In the genomic region with DNA sequence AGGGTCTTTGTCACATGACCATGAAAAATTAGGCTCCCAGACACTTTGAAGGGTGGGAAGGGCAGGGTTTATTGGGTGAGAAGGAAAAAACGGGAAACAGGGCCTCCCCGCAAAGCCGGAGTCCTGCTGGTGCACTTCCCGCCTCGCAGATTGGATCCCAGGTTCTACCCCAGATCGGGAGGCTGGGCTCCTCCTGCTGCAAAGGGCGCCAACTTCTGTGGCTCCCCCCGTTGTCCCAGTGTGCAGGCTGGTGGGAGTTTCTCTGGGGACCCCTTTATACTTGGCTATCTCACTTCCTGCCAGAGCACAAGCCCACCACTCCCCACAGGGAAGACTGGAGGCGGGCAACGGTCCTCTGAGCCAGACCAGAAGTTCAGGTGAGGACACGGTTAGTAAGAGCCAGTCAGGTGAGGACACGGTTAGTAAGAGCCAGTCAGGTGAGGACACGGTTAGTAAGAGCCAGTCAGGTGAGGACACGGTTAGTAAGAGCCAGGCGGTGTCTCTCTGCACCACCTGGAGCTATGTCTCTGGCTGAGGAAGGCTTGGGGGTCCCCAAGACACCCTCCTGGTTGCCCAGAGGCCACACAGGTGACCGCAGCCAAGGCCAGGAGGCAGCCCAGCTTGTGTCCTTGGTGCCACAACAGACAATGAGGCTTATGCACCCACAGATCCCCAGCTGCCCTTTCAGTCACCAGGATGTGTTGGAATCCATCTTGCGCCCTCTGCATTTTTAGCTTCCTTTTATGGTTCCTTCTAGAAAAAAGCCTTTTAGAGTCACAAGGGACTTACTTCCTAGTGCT, we compare ENCODE assay signal across 1 cellular context.
TF ChIP-seq lines count a peak whose summit lies in the region.

No MANE protein-coding gene starts in this region.

TF ChIP-seq in IMR-90, 13 proteins besides CTCF, POLR2A, EP300 and RAD21 (continued from another document):
- TF ChIP-seq, protein P1, sequence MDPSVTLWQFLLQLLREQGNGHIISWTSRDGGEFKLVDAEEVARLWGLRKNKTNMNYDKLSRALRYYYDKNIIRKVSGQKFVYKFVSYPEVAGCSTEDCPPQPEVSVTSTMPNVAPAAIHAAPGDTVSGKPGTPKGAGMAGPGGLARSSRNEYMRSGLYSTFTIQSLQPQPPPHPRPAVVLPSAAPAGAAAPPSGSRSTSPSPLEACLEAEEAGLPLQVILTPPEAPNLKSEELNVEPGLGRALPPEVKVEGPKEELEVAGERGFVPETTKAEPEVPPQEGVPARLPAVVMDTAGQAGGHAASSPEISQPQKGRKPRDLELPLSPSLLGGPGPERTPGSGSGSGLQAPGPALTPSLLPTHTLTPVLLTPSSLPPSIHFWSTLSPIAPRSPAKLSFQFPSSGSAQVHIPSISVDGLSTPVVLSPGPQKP (IDR thresholded peaks at IDR 0.05; ENCODE audit: borderline replicate concordance, low read depth, low read length), result no peak
- TF ChIP-seq BHLHE40 (IDR thresholded peaks at IDR 0.05; ENCODE audit: low read depth, low read length) (no peak), RCOR1 (IDR thresholded peaks at IDR 0.05; ENCODE audit: insufficient replicate concordance, low read length) (no peak), CHD1 (IDR thresholded peaks at IDR 0.05; ENCODE audit: low read depth, low read length) (no peak), NFE2L2 (IDR thresholded peaks at IDR 0.05; ENCODE audit: low read depth, low read length) (no peak)
